1 cellular context compared by ENCODE assay signal in genomic region chr19:47228937-47229673, GRCh38.
TF ChIP-seq lines count a peak whose summit lies in the region.

No MANE protein-coding gene starts in this region.

TF ChIP-seq in K562, 482 proteins besides CTCF, POLR2A, EP300 and RAD21 (continued from another document and continues in another):
- no peak for TF ChIP-seq ZNF407 (IDR thresholded peaks at IDR 0.05; ENCODE audit: low read depth)
- TF ChIP-seq TEAD1 (CRISPR knock-in tag; IDR thresholded peaks at IDR 0.05), result 0 out of 4 replicates have a peak, but pooled peaks of 1 of the 2 experiments have one; percentile 13
- no peak for TF ChIP-seq ETV6 (IDR thresholded peaks at IDR 0.05; ENCODE audit: borderline replicate concordance in 1 of 2, low read depth in 2 of 2, low read length in 1 of 2)
- TF ChIP-seq ETV6 (CRISPR knock-in tag; IDR thresholded peaks at IDR 0.05; ENCODE audit: borderline replicate concordance), result no peak
- TF ChIP-seq SOX6 (IDR thresholded peaks at IDR 0.05), result peak; percentile 12; the same call in 1 of the 2 replicates
- no peak for TF ChIP-seq ZBTB17 (CRISPR knock-in tag; IDR thresholded peaks at IDR 0.05)
- TF ChIP-seq VEZF1 (CRISPR knock-in tag; IDR thresholded peaks at IDR 0.05), result no peak
- TF ChIP-seq ZNF589 (CRISPR knock-in tag; IDR thresholded peaks at IDR 0.05; ENCODE audit: low read depth), result no peak
- TF ChIP-seq ZNF24 (IDR thresholded peaks at IDR 0.05), result no peak
- TF ChIP-seq LARP7 (IDR thresholded peaks at IDR 0.05), result peak; percentile 84; the same call in 1 of the 2 replicates
- no peak for TF ChIP-seq ZNF184 (CRISPR knock-in tag; IDR thresholded peaks at IDR 0.05)
- no peak for TF ChIP-seq FIP1L1 (IDR thresholded peaks at IDR 0.05; ENCODE audit: low read depth, low read length, poor library complexity, severe bottlenecking)
- no peak for TF ChIP-seq FOXM1 (IDR thresholded peaks at IDR 0.05; ENCODE audit: low read depth)
- 0 out of 2 replicates have a peak, but pooled peaks have one; percentile 35 for TF ChIP-seq FOXM1 (CRISPR knock-in tag; IDR thresholded peaks at IDR 0.05; ENCODE audit: low read depth)
- TF ChIP-seq ZEB2 (IDR thresholded peaks at IDR 0.05), result peak; percentile 54
- TF ChIP-seq DPF2 (IDR thresholded peaks at IDR 0.05), result peak; percentile 72
- TF ChIP-seq CCAR2 (IDR thresholded peaks at IDR 0.05; ENCODE audit: low read depth, low read length), result no peak
- TF ChIP-seq HOXB6 (CRISPR knock-in tag; IDR thresholded peaks at IDR 0.05; ENCODE audit: borderline replicate concordance), result no peak
- TF ChIP-seq E2F4 (CRISPR knock-in tag; IDR thresholded peaks at IDR 0.05; ENCODE audit: low read depth), result no peak
- TF ChIP-seq TBP (optimal IDR thresholded peaks at IDR 0.05; ENCODE audit: low read depth, low read length), result no peak
- no peak for TF ChIP-seq TFAM (CRISPR knock-in tag; conservative IDR thresholded peaks at IDR 0.05)
- no peak for TF ChIP-seq NUFIP1 (IDR thresholded peaks at IDR 0.05; ENCODE audit: partially characterized antibody)
- no peak for TF ChIP-seq XRCC3 (IDR thresholded peaks at IDR 0.05)
- no peak for TF ChIP-seq MAZ (CRISPR knock-in tag; conservative IDR thresholded peaks at IDR 0.05 in 1 of 2, IDR thresholded peaks at IDR 0.05 in 1 of 2)
- TF ChIP-seq ZSCAN29 (IDR thresholded peaks at IDR 0.05), result no peak
- no peak for TF ChIP-seq MCM5 (IDR thresholded peaks at IDR 0.05; ENCODE audit: low read depth)
- TF ChIP-seq L3MBTL2 (IDR thresholded peaks at IDR 0.05), result no peak
- no peak for TF ChIP-seq HIVEP1 (CRISPR knock-in tag; IDR thresholded peaks at IDR 0.05)
- TF ChIP-seq TEAD2 (tag; IDR thresholded peaks at IDR 0.05), result no peak
- TF ChIP-seq NFXL1 (CRISPR knock-in tag; IDR thresholded peaks at IDR 0.05), result no peak
- TF ChIP-seq DMBX1 (CRISPR knock-in tag; IDR thresholded peaks at IDR 0.05; ENCODE audit: borderline replicate concordance), result no peak
- TF ChIP-seq, protein P1, sequence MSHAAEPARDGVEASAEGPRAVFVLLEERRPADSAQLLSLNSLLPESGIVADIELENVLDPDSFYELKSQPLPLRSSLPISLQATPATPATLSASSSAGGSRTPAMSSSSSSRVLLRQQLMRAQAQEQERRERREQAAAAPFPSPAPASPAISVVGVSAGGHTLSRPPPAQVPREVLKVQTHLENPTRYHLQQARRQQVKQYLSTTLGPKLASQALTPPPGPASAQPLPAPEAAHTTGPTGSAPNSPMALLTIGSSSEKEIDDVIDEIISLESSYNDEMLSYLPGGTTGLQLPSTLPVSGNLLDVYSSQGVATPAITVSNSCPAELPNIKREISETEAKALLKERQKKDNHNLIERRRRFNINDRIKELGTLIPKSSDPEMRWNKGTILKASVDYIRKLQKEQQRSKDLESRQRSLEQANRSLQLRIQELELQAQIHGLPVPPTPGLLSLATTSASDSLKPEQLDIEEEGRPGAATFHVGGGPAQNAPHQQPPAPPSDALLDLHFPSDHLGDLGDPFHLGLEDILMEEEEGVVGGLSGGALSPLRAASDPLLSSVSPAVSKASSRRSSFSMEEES (CRISPR knock-in tag; IDR thresholded peaks at IDR 0.05), result peak; percentile 91
- TF ChIP-seq, protein P2, sequence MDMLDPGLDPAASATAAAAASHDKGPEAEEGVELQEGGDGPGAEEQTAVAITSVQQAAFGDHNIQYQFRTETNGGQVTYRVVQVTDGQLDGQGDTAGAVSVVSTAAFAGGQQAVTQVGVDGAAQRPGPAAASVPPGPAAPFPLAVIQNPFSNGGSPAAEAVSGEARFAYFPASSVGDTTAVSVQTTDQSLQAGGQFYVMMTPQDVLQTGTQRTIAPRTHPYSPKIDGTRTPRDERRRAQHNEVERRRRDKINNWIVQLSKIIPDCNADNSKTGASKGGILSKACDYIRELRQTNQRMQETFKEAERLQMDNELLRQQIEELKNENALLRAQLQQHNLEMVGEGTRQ (CRISPR knock-in tag; IDR thresholded peaks at IDR 0.05), result peak; percentile 52; the same call in 1 of the 2 replicates
- TF ChIP-seq KDM4B (IDR thresholded peaks at IDR 0.05; ENCODE audit: borderline replicate concordance in 2 of 2, low read depth in 1 of 2), result no peak
- TF ChIP-seq PHF20 (IDR thresholded peaks at IDR 0.05; ENCODE audit: partially characterized antibody), result peak; percentile 78
- TF ChIP-seq HDAC3 (IDR thresholded peaks at IDR 0.05; ENCODE audit: borderline replicate concordance, partially characterized antibody), result no peak
- TF ChIP-seq SRSF9 (IDR thresholded peaks at IDR 0.05; ENCODE audit: borderline replicate concordance, low read depth, low read length), result no peak
- no peak for TF ChIP-seq ZSCAN32 (CRISPR knock-in tag; IDR thresholded peaks at IDR 0.05)
- TF ChIP-seq HNRNPL (IDR thresholded peaks at IDR 0.05; ENCODE audit: low read depth, low read length), result no peak
- TF ChIP-seq ARID1B (IDR thresholded peaks at IDR 0.05), result peak; percentile 77; the same call in 1 of the 2 replicates
- no peak for TF ChIP-seq SNIP1 (IDR thresholded peaks at IDR 0.05; ENCODE audit: low read depth)
- TF ChIP-seq MCM2 (IDR thresholded peaks at IDR 0.05; ENCODE audit: low read depth), result no peak
- TF ChIP-seq, protein P3, sequence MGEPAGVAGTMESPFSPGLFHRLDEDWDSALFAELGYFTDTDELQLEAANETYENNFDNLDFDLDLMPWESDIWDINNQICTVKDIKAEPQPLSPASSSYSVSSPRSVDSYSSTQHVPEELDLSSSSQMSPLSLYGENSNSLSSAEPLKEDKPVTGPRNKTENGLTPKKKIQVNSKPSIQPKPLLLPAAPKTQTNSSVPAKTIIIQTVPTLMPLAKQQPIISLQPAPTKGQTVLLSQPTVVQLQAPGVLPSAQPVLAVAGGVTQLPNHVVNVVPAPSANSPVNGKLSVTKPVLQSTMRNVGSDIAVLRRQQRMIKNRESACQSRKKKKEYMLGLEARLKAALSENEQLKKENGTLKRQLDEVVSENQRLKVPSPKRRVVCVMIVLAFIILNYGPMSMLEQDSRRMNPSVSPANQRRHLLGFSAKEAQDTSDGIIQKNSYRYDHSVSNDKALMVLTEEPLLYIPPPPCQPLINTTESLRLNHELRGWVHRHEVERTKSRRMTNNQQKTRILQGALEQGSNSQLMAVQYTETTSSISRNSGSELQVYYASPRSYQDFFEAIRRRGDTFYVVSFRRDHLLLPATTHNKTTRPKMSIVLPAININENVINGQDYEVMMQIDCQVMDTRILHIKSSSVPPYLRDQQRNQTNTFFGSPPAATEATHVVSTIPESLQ (CRISPR knock-in tag; IDR thresholded peaks at IDR 0.05), result 0 out of 2 replicates have a peak, but pooled peaks have one; percentile 14
- no peak for TF ChIP-seq ASH1L (IDR thresholded peaks at IDR 0.05; ENCODE audit: borderline replicate concordance, low read depth, partially characterized antibody)
- peak; percentile 17; the same call in 1 of the 2 replicates for TF ChIP-seq SP1 (CRISPR knock-in tag; IDR thresholded peaks at IDR 0.05)
- no peak for TF ChIP-seq ZNF518B (CRISPR knock-in tag; IDR thresholded peaks at IDR 0.05)
- no peak for TF ChIP-seq ZFP1 (CRISPR knock-in tag; IDR thresholded peaks at IDR 0.05)
- TF ChIP-seq YBX1 (IDR thresholded peaks at IDR 0.05), result no peak
